ENCODE assay signal across 7 cellular contexts in genomic region chr9:73219985-73220626, GRCh38.
A peak's percentile ranks its signal among the peaks of the same experiment; 100 is the strongest.
DNase-seq lines count a peak whose midpoint lies in the region; ATAC-seq and TF ChIP-seq lines count a peak whose summit lies in the region.

No MANE protein-coding gene starts in this region.

- H3K27ac Mint-ChIP-seq in type B pancreatic cell = no peak overlapping the region

- H3K36me3 Mint-ChIP-seq in type B pancreatic cell = no peaks in the 10 kb centered on the region

- TF ChIP-seq CTCF in type B pancreatic cell (conservative IDR thresholded peaks at IDR 0.05) = no peak

- ATAC-seq in GM18870 (IDR thresholded peaks at IDR 0.05; ENCODE audit: unreplicated experiment) = peak; percentile 89
- peak; percentile 88 for ATAC-seq in HG02571 (IDR thresholded peaks at IDR 0.05; ENCODE audit: unreplicated experiment)

- DNase-seq in NOMO-1 treated with dmso at 0.1 percent for 144 hours (lab: John Stamatoyannopoulos, UW; ENCODE audit: unreplicated experiment) = peak; percentile 34
- peak; percentile 91 for DNase-seq in foreskin melanocyte
- DNase-seq in type B pancreatic cell (ENCODE audit: extremely low spot score, unreplicated experiment) = no peak
- DNase-seq in NCI-H1092 treated with DMSO at 0.1 percent for 48 hours (lab: John Stamatoyannopoulos, UW) = no peak
- DNase-seq in RPMI8226 = no peak

- peaks cover 7% of the 10 kb centered on the region for H3K27me3 Mint-ChIP-seq in type B pancreatic cell

- peaks cover 6% of the 10 kb centered on the region for H3K9me3 Mint-ChIP-seq in type B pancreatic cell

- H3K4me1 Mint-ChIP-seq in type B pancreatic cell (ENCODE audit: unreplicated experiment) = no peaks in the 10 kb centered on the region

- no peak overlapping the region for H3K4me3 Mint-ChIP-seq in type B pancreatic cell

Comparison
In these comparisons a context has a peak if more than half of its experiments do, and no peak if none do; other contexts are left out.
1. DNase-seq: peak in NOMO-1 treated with dmso at 0.1 percent for 144 hours (single experiment) and foreskin melanocyte (single experiment); none in type B pancreatic cell (single experiment), NCI-H1092 treated with DMSO at 0.1 percent for 48 hours (single experiment) and RPMI8226 (single experiment).